In the genomic region with DNA sequence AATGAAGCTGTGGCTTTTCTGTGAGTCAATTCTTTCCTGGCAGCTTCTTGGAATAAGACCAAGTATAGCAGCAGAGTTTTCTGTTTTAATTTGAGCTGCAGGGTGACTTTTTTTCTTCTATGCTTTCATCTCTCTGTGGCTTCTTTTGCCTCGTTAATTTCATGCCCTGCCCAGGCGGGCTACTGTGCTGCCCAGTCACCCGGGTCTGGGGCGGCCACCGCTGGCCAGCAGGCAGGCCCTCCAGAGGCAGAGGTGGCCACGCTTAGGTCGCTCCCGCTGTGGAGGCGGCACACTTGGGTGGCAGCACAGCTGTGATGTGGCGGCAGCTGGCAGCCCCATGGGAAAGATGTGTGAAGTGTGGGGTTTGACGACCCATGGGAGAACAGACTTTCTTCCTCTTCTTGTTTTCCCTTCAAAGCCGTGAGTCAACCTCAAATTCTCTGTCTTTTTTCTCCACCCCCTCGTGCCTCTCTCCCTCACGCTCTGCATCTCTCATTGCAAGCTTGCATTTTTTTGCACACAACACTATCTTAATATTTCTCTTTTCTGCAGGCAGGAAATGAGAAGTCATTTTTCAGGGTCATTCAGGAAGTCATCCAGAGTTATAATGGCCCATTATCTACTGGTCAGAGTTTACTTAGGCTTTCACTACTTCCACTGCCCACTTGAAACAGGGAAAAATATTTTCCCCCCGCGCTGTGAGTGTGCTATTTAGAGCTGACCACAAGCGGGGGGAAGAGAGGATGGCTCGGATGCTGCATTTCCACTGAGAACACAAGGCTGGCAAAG, we compare ENCODE assay signal across 8 cellular contexts.
A peak's percentile ranks its signal among the peaks of the same experiment; 100 is the strongest.
DNase-seq lines count a peak whose midpoint lies in the region; ATAC-seq lines count a peak whose summit lies in the region.

No MANE protein-coding gene starts in this region.

- H3K27me3 Mint-ChIP-seq in activated T-helper 2 cell treated with anti-CD3 and anti-CD28 coated beads, Interferon-gamma antibody, Interleukin-2, Interleukin-4, amounts not matched to agents 10 μg/mL and 5 μg/mL and 100 μg/mL, durations not matched to agents 14 hours and 24 hours and 36 hours (ENCODE audit: low read depth), result peaks cover 24% of the 10 kb centered on the region

- H3K4me1 ChIP-seq in right cardiac atrium (ENCODE audit: control insufficient read depth, insufficient read depth, low read length), result peaks cover 2% of the 10 kb centered on the region

- H3K27ac Mint-ChIP-seq in activated T-helper 2 cell treated with anti-CD3 and anti-CD28 coated beads, Interferon-gamma antibody, Interleukin-2, Interleukin-4, amounts not matched to agents 10 μg/mL and 5 μg/mL and 100 μg/mL, durations not matched to agents 14 hours and 24 hours and 36 hours, result peak overlapping the region; percentile 1

- peak overlapping the region; percentile 7 for H3K4me3 Mint-ChIP-seq in activated T-helper 2 cell treated with anti-CD3 and anti-CD28 coated beads, Interferon-gamma antibody, Interleukin-2, Interleukin-4, amounts not matched to agents 10 μg/mL and 5 μg/mL and 100 μg/mL, durations not matched to agents 14 hours and 24 hours and 36 hours (ENCODE audit: low read depth)

- peaks cover 14% of the 10 kb centered on the region for H3K4me1 Mint-ChIP-seq in activated T-helper 2 cell treated with anti-CD3 and anti-CD28 coated beads, Interferon-gamma antibody, Interleukin-2, Interleukin-4, amounts not matched to agents 10 μg/mL and 5 μg/mL and 100 μg/mL, durations not matched to agents 14 hours and 24 hours and 36 hours (ENCODE audit: low read depth)

- intact Hi-C loops in activated T-helper 2 cell treated with anti-CD3 and anti-CD28 coated beads, Interferon-gamma antibody, Interleukin-2, Interleukin-4, amounts not matched to agents 10 μg/mL and 5 μg/mL and 100 μg/mL, durations not matched to agents 14 hours and 24 hours and 36 hours (cut with micrococcal nuclease), result loop anchor here (5.0 kb wide), 1 partner anchor 89 kb away; no protein-coding TSS in a partner anchor
- intact Hi-C loops in right cardiac atrium (cut with DNase I), result no loop called here

- ATAC-seq in GM19397 (IDR thresholded peaks at IDR 0.05; ENCODE audit: unreplicated experiment) (peak; percentile 89), HG03442 (IDR thresholded peaks at IDR 0.05; ENCODE audit: unreplicated experiment) (peak; percentile 80), right cardiac atrium (peak; percentile 71 to 77)

- no peaks in the 10 kb centered on the region for H3K27me3 ChIP-seq in right cardiac atrium (ENCODE audit: control insufficient read depth, insufficient read depth)

- peak overlapping the region; percentile 76 for H3K27ac ChIP-seq in right cardiac atrium (ENCODE audit: low read length)

- DNase-seq in Daoy (ENCODE audit: low read depth), result peak; percentile 94
- no peak for DNase-seq in activated T-helper 2 cell treated with anti-CD3 and anti-CD28 coated beads, Interferon-gamma antibody, Interleukin-2, Interleukin-4, amounts not matched to agents 10 μg/mL and 5 μg/mL and 100 μg/mL, durations not matched to agents 14 hours and 24 hours and 36 hours (ENCODE audit: low spot score)
- DNase-seq in right cardiac atrium, result peak; percentile 33 to 64 (median 57)
- DNase-seq in superior temporal gyrus (ENCODE audit: extremely low spot score), result peak; percentile 55
- DNase-seq in 8988T, result no peak
- DNase-seq in DMS153 (lab: John Stamatoyannopoulos, UW), result no peak

- H3K9me3 Mint-ChIP-seq in activated T-helper 2 cell treated with anti-CD3 and anti-CD28 coated beads, Interferon-gamma antibody, Interleukin-2, Interleukin-4, amounts not matched to agents 10 μg/mL and 5 μg/mL and 100 μg/mL, durations not matched to agents 14 hours and 24 hours and 36 hours, result no peaks in the 10 kb centered on the region

- H3K4me3 ChIP-seq in right cardiac atrium (ENCODE audit: low read length), result no peak overlapping the region

- no peaks in the 10 kb centered on the region for H3K36me3 Mint-ChIP-seq in activated T-helper 2 cell treated with anti-CD3 and anti-CD28 coated beads, Interferon-gamma antibody, Interleukin-2, Interleukin-4, amounts not matched to agents 10 μg/mL and 5 μg/mL and 100 μg/mL, durations not matched to agents 14 hours and 24 hours and 36 hours (ENCODE audit: low read depth)

- WGBS in right cardiac atrium, result 13% methylated on average over 18 of the region's 18 CpGs

- H3K9me3 ChIP-seq in right cardiac atrium (ENCODE audit: control insufficient read depth, low read length), result no peaks in the 10 kb centered on the region

Comparison
In these comparisons a context has a peak if more than half of its experiments do, and no peak if none do; other contexts are left out.
1. DNase-seq: peak in Daoy (single experiment), right cardiac atrium (3 of 3) and superior temporal gyrus (single experiment); none in activated T-helper 2 cell treated with anti-CD3 and anti-CD28 coated beads, Interferon-gamma antibody, Interleukin-2, Interleukin-4, amounts not matched to agents 10 μg/mL and 5 μg/mL and 100 μg/mL, durations not matched to agents 14 hours and 24 hours and 36 hours (single experiment), 8988T (single experiment) and DMS153 (single experiment).
2. Peak in every context shown above with its lines, with median percentiles within 50 percentile points of each other: ATAC-seq.